In genomic region chr10:78035025-78035424, GRCh38 we compare ENCODE assay signal across 9 cellular contexts. TPM values are rescaled to one million over a fixed set of nuclear protein-coding genes. Genes with fewer than 3 reads are reported as not detected.
DNase-seq lines count a peak whose midpoint lies in the region; ATAC-seq, FAIRE-seq and TF ChIP-seq lines count a peak whose summit lies in the region.
"Had no signal": no experiment of that assay in that cellular context is flagged by ENCODE, and none has a peak within 500 bp of the region (broad histone marks: within the 10 kb centered on the region; RNA-seq: fewer than 3 reads in every experiment).

No MANE protein-coding gene starts in this region.

- H3K36me3 ChIP-seq in cardiac muscle cell (peaks cover 45% of the 10 kb centered on the region), astrocyte (ENCODE audit: insufficient read depth, low read length) (peaks cover 53% of the 10 kb centered on the region), right lobe of liver (peaks cover 0 to 48% (median 29%) of the 10 kb centered on the region in 4 donors), urinary bladder (ENCODE audit: insufficient read depth) (peaks cover 4% of the 10 kb centered on the region), left lung (peaks cover 0 to 52% of the 10 kb centered on the region in 2 donors)

- peak overlapping the region; percentile 98 for H3K9ac ChIP-seq in astrocyte (ENCODE audit: low read length)

- peaks cover 59% of the 10 kb centered on the region for H4K20me1 ChIP-seq in astrocyte (ENCODE audit: insufficient read depth, low read length)

- peaks cover 18% of the 10 kb centered on the region for H3K36me3 Mint-ChIP-seq in astrocyte (ENCODE audit: low read depth, unreplicated experiment)

- peak overlapping the region; percentile 94 for H3K4me2 ChIP-seq in astrocyte (ENCODE audit: low read length)

- intact Hi-C loops in cardiac septum (cut with DNase I): no loop called here
- intact Hi-C loops in right lobe of liver (cut with DNase I): no loop called here
- intact Hi-C loops in left lung (cut with DNase I): no loop called here

- no peak overlapping the region for H3K27ac Mint-ChIP-seq in astrocyte (ENCODE audit: unreplicated experiment)

- TF ChIP-seq CTCF in cardiac muscle cell (IDR thresholded peaks at IDR 0.05; ENCODE audit: low read depth, low read length): no peak
- no peak for TF ChIP-seq CTCF in astrocyte (IDR thresholded peaks at IDR 0.05; ENCODE audit: insufficient read depth, low read depth, low read length)
- TF ChIP-seq CTCF in right lobe of liver (IDR thresholded peaks at IDR 0.05): no peak
- no peak for TF ChIP-seq CTCF in left lung (IDR thresholded peaks at IDR 0.05)

- H3K4me3 ChIP-seq in cardiac muscle cell (peak overlapping the region; percentile 78), astrocyte (ENCODE audit: insufficient read depth, low read depth, low read length) (peak overlapping the region; percentile 100), right lobe of liver (peak overlapping the region in 2 of 3 donors; percentile 73 to 80), urinary bladder (ENCODE audit: low read depth, low read length) (peak overlapping the region; percentile 71), left lung (peak overlapping the region in 1 of 2 donors; percentile 75)

- H2AFZ ChIP-seq in astrocyte (ENCODE audit: low read depth, low read length): no peak overlapping the region

- H3K9me3 ChIP-seq in cardiac muscle cell (ENCODE audit: low read depth) (no peaks in the 10 kb centered on the region), astrocyte (ENCODE audit: insufficient read depth, low read depth, low read length) (no peaks in the 10 kb centered on the region), right lobe of liver (no peaks in the 10 kb centered on the region), left lung (no peaks in the 10 kb centered on the region)

- no peaks in the 10 kb centered on the region for H3K27me3 Mint-ChIP-seq in astrocyte (ENCODE audit: low read depth, unreplicated experiment)

- H3K27ac ChIP-seq in cardiac muscle cell (no peak overlapping the region), astrocyte (ENCODE audit: low read depth, low read length) (peak overlapping the region; percentile 91), right lobe of liver (no peak overlapping the region), urinary bladder (ENCODE audit: low read depth) (no peak overlapping the region), left lung (peak overlapping the region in 1 of 2 donors; percentile 14)

- H3K4me1 ChIP-seq in cardiac muscle cell (ENCODE audit: low read depth) (peaks cover 9% of the 10 kb centered on the region), astrocyte (ENCODE audit: insufficient read depth, low read length) (peaks cover 32% of the 10 kb centered on the region), right lobe of liver (peaks cover 0 to 12% (median 5%) of the 10 kb centered on the region in 4 donors), urinary bladder (ENCODE audit: insufficient read depth) (peaks cover 1% of the 10 kb centered on the region), left lung (peaks cover 18 to 66% of the 10 kb centered on the region in 2 donors)

- H3K4me1 Mint-ChIP-seq in astrocyte (ENCODE audit: low read depth, unreplicated experiment): peaks cover 33% of the 10 kb centered on the region

- WGBS in right lobe of liver (ENCODE audit: insufficient coverage, low coverage, low lambda C conversion rate, missing lambda C conversion rate): 73% methylated on average over 5 of the region's 5 CpGs
- 55% methylated on average over 5 of the region's 5 CpGs for WGBS in urinary bladder

- DNase-seq in cardiac muscle cell (ENCODE audit: low read depth in 1 of 2, low spot score in 1 of 2) (no peak), cardiac septum (ENCODE audit: low spot score) (no peak), astrocyte (ENCODE audit: low read depth) (no peak), right lobe of liver (no peak), NCI-H2029 (lab: John Stamatoyannopoulos, UW) (no peak), left lung (no peak)

- no peak for TF ChIP-seq POLR2A in right lobe of liver (IDR thresholded peaks at IDR 0.05)

- H3K27me3 ChIP-seq in cardiac muscle cell: no peaks in the 10 kb centered on the region
- no peaks in the 10 kb centered on the region for H3K27me3 ChIP-seq in astrocyte (ENCODE audit: insufficient read depth, low read length)
- no peaks in the 10 kb centered on the region for H3K27me3 ChIP-seq in right lobe of liver
- no peaks in the 10 kb centered on the region for H3K27me3 ChIP-seq in left lung

- H3K4me3 Mint-ChIP-seq in astrocyte (ENCODE audit: unreplicated experiment): peak overlapping the region; percentile 89

- no peak for FAIRE-seq in astrocyte (lab: Jason Lieb, UNC)
- FAIRE-seq: TTC549 had no signal

- H3K9me3 Mint-ChIP-seq in astrocyte (ENCODE audit: unreplicated experiment): no peaks in the 10 kb centered on the region

- H3K79me2 ChIP-seq in astrocyte (ENCODE audit: insufficient read depth, low read length): peaks cover 64% of the 10 kb centered on the region

- ATAC-seq in right lobe of liver (no peak), GM19023 (IDR thresholded peaks at IDR 0.05; ENCODE audit: unreplicated experiment) (no peak), left lung (no peak)

RNA-seq across cellular contexts. Expression of gene RPS24, which starts 1.4 kb away (rescaled TPM):
- total RNA-seq in cardiac muscle cell: 1,990 and 2,002 TPM in 2 replicates
- 526 and 543 TPM in 2 replicates for polyA plus RNA-seq in cardiac muscle cell
- total RNA-seq in cardiac septum: 694 TPM
- 1,230 and 1,331 TPM in 2 replicates for total RNA-seq in astrocyte
- 100 to 1,000 TPM; 406 to 921 (median 499) TPM for total RNA-seq in right lobe of liver
- total RNA-seq in urinary bladder: 2,953 TPM
- polyA plus RNA-seq in urinary bladder: 3,656 TPM
- 1,000 to 10,000 TPM; 1,239 to 1,263 TPM for total RNA-seq in left lung

RNA-seq across cellular contexts. Expression of gene POLR3A, which starts 5.7 kb away (rescaled TPM):
- 15.5 and 19.5 TPM in 2 replicates for total RNA-seq in cardiac muscle cell
- polyA plus RNA-seq in cardiac muscle cell: 16.8 and 22.4 TPM in 2 replicates
- 9.9 TPM for total RNA-seq in cardiac septum
- total RNA-seq in astrocyte: 28.8 and 31.4 TPM in 2 replicates
- total RNA-seq in right lobe of liver: 1 to 10 TPM; 5.5 to 8.5 (median 6.4) TPM
- total RNA-seq in urinary bladder: 14.5 TPM
- 5.8 TPM for polyA plus RNA-seq in urinary bladder
- total RNA-seq in left lung: 10 to 100 TPM; 14.0 to 14.1 TPM
